8 cellular contexts compared by ENCODE assay signal in genomic region chr20:50930139-50931047, GRCh38. TPM values are rescaled to one million over a fixed set of nuclear protein-coding genes. Genes with fewer than 3 reads are reported as not detected.
DNase-seq lines count a peak whose midpoint lies in the region; ATAC-seq and TF ChIP-seq lines count a peak whose summit lies in the region.

No MANE protein-coding gene starts in this region.

- H3K27ac Mint-ChIP-seq in glutamatergic neuron (ENCODE audit: unreplicated experiment) (peak overlapping the region; percentile 94), progenitor cell of endocrine pancreas (peak overlapping the region; percentile 98)

- H3K9me3 Mint-ChIP-seq in glutamatergic neuron (ENCODE audit: unreplicated experiment) (peaks cover 12% of the 10 kb centered on the region), progenitor cell of endocrine pancreas (ENCODE audit: low read depth) (no peaks in the 10 kb centered on the region)

- TF ChIP-seq CTCF in glutamatergic neuron (IDR thresholded peaks at IDR 0.05; ENCODE audit: partially characterized antibody, unreplicated experiment) = no peak
- no peak for TF ChIP-seq CTCF in progenitor cell of endocrine pancreas (IDR thresholded peaks at IDR 0.05; ENCODE audit: unreplicated experiment)

- H3K4me3 ChIP-seq in ACC112 (ENCODE audit: low read depth, low read length) (peak overlapping the region; percentile 91), Karpas-422 (ENCODE audit: low read length) (peak overlapping the region; percentile 89)

- H3K4me1 ChIP-seq in ACC112 (ENCODE audit: control insufficient read depth, insufficient read depth, low read length, unreplicated experiment) (peaks cover 34% of the 10 kb centered on the region), Karpas-422 (ENCODE audit: low read length) (peaks cover 62% of the 10 kb centered on the region)

- H4K20me1 ChIP-seq in Karpas-422 (ENCODE audit: insufficient read depth, low read depth, low read length) = peaks cover 36% of the 10 kb centered on the region

- H3K79me2 ChIP-seq in ACC112 (ENCODE audit: control insufficient read depth, insufficient read depth, low read length, unreplicated experiment) (peaks cover 56% of the 10 kb centered on the region), Karpas-422 (ENCODE audit: low read length) (peaks cover 52% of the 10 kb centered on the region)

- no peaks in the 10 kb centered on the region for H3K9me3 ChIP-seq in Karpas-422 (ENCODE audit: low read length)

- H3K36me3 Mint-ChIP-seq in glutamatergic neuron (ENCODE audit: unreplicated experiment) (no peaks in the 10 kb centered on the region), progenitor cell of endocrine pancreas (ENCODE audit: insufficient read depth) (peaks cover 31% of the 10 kb centered on the region)

- H3K27me3 Mint-ChIP-seq in glutamatergic neuron (ENCODE audit: unreplicated experiment) = peaks cover 9% of the 10 kb centered on the region
- no peaks in the 10 kb centered on the region for H3K27me3 Mint-ChIP-seq in progenitor cell of endocrine pancreas

- H3K4me2 ChIP-seq in Karpas-422 (ENCODE audit: low read depth, low read length, poor library complexity, severe bottlenecking) = peak overlapping the region; percentile 91

- H3K27me3 ChIP-seq in ACC112 (ENCODE audit: insufficient read depth, low read length) = no peaks in the 10 kb centered on the region
- H3K27me3 ChIP-seq in Karpas-422 (ENCODE audit: low read length) = no peaks in the 10 kb centered on the region

- POLR2A ChIA-PET in HEK293T (lab: Yijun Ruan, JAX) = interaction anchor here (0.7 to 3.8 kb wide), 12 partner anchors 10 to 297 kb away, joined by 3 to 26 read pairs (median 5); partner anchors contain the start of genes BCAS4, DPM1 and MOCS3

- no peaks in the 10 kb centered on the region for H3K9me2 ChIP-seq in Karpas-422 (replicated peaks; ENCODE audit: insufficient read depth, low read length)

- DNase-seq in Karpas-422 (peak; percentile 68), activated T-helper 1 cell treated with Interleukin-2 at 50 U/mL for 16 hours (ENCODE audit: low read depth) (peak; percentile 9), glutamatergic neuron (peak; percentile 39), progenitor cell of endocrine pancreas (ENCODE audit: low spot score, unreplicated experiment) (peak; percentile 17), iPS-NIHi7 (ENCODE audit: extremely low spot score) (no peak), HEK293T (ENCODE audit: extremely low spot score) (no peak)

- peak overlapping the region; percentile 95 for H3K9ac ChIP-seq in Karpas-422 (ENCODE audit: low read length)

- H3K4me3 Mint-ChIP-seq in glutamatergic neuron (ENCODE audit: unreplicated experiment) (peak overlapping the region; percentile 95), progenitor cell of endocrine pancreas (ENCODE audit: low read depth) (peak overlapping the region; percentile 93)

- H3K36me3 ChIP-seq in ACC112 (ENCODE audit: insufficient read depth, low read length) = peaks cover 31% of the 10 kb centered on the region
- peaks cover 57% of the 10 kb centered on the region for H3K36me3 ChIP-seq in Karpas-422 (ENCODE audit: insufficient read depth, low read length)

- H2AFZ ChIP-seq in ACC112 (ENCODE audit: low read length, unreplicated experiment) = no peak overlapping the region
- no peak overlapping the region for H2AFZ ChIP-seq in Karpas-422 (ENCODE audit: low read length)

- peak; percentile 20 for ATAC-seq in GM19397 (IDR thresholded peaks at IDR 0.05; ENCODE audit: unreplicated experiment)

- CTCF ChIA-PET in HEK293T (lab: Yijun Ruan, JAX) = interaction anchor here (0.5 to 1.8 kb wide), 15 partner anchors 10 to 752 kb away, joined by 3 to 15 read pairs (median 4); partner anchors contain the start of gene BCAS4

- H3K27ac ChIP-seq in ACC112 (ENCODE audit: low read depth, low read length) (peak overlapping the region; percentile 76), Karpas-422 (ENCODE audit: low read length) (peak overlapping the region; percentile 94)

- H3K4me1 Mint-ChIP-seq in glutamatergic neuron (ENCODE audit: low read depth, unreplicated experiment) (peaks cover 27% of the 10 kb centered on the region), progenitor cell of endocrine pancreas (ENCODE audit: low read depth) (peaks cover 34% of the 10 kb centered on the region)

TF ChIP-seq in HEK293T, 16 proteins besides CTCF, POLR2A, EP300 and RAD21:
- no peak for TF ChIP-seq SUZ12 (IDR thresholded peaks at IDR 0.05)
- no peak for TF ChIP-seq NFRKB (IDR thresholded peaks at IDR 0.05)
- TF ChIP-seq CTBP1 (IDR thresholded peaks at IDR 0.05; ENCODE audit: borderline replicate concordance) = no peak
TF ChIP-seq in HEK293T: peak in this region for 0.

RNA-seq across cellular contexts. Expression of gene ADNP, which starts 0.8 kb away (rescaled TPM):
- 40.1 and 55.5 TPM in 2 replicates for total RNA-seq in Karpas-422 (2014; rRNA removed; shearing (Covaris generic); ENCODE audit: low replicate concordance)
- total RNA-seq in glutamatergic neuron (ENCODE audit: unreplicated experiment) (139 TPM), progenitor cell of endocrine pancreas (127 and 144 TPM in 2 replicates)

RNA-seq across cellular contexts. Expression of gene DPM1, which starts 27.9 kb away (rescaled TPM):
- total RNA-seq in Karpas-422 (2014; rRNA removed; shearing (Covaris generic); ENCODE audit: low replicate concordance) = 37.5 and 67.2 TPM in 2 replicates
- 31.9 TPM for total RNA-seq in glutamatergic neuron (ENCODE audit: unreplicated experiment)
- 41.4 and 43.9 TPM in 2 replicates for total RNA-seq in progenitor cell of endocrine pancreas

RNA-seq across cellular contexts. Expression of gene MOCS3, which starts 28.2 kb away (rescaled TPM):
- total RNA-seq in Karpas-422 (2014; rRNA removed; shearing (Covaris generic); ENCODE audit: low replicate concordance) = 4.8 and 5.5 TPM in 2 replicates
- total RNA-seq in glutamatergic neuron (ENCODE audit: unreplicated experiment) = 4.1 TPM
- 5.6 and 5.8 TPM in 2 replicates for total RNA-seq in progenitor cell of endocrine pancreas

Comparison
In these comparisons a context has a peak if more than half of its experiments do, and no peak if none do; other contexts are left out.
1. DNase-seq: peak in Karpas-422 (single experiment), activated T-helper 1 cell treated with Interleukin-2 at 50 U/mL for 16 hours (single experiment), glutamatergic neuron (single experiment) and progenitor cell of endocrine pancreas (single experiment); none in iPS-NIHi7 (single experiment) and HEK293T (single experiment).